Comparison of ENCODE assay signal across 2 cellular contexts in genomic region chr2:18836436-18836835, GRCh38.
TF ChIP-seq lines count a peak whose summit lies in the region.

No MANE protein-coding gene starts in this region.

TF ChIP-seq in GM23338, 12 proteins besides CTCF, POLR2A, EP300 and RAD21:
- TF ChIP-seq POLR2AphosphoS5 (IDR thresholded peaks at IDR 0.05; ENCODE audit: low read depth) (no peak), ZNF462 (CRISPR knock-in tag; IDR thresholded peaks at IDR 0.05) (no peak), EZH2 (IDR thresholded peaks at IDR 0.05; ENCODE audit: low read depth, unreplicated experiment) (no peak), REST (IDR thresholded peaks at IDR 0.05; ENCODE audit: unreplicated experiment) (no peak), ZNF114 (CRISPR knock-in tag; IDR thresholded peaks at IDR 0.05) (no peak), STAT1 (IDR thresholded peaks at IDR 0.05; ENCODE audit: unreplicated experiment) (no peak), ETS1 (IDR thresholded peaks at IDR 0.05) (no peak), ZNF331 (CRISPR knock-in tag; IDR thresholded peaks at IDR 0.05; ENCODE audit: low read depth) (no peak), EZH2phosphoT487 (IDR thresholded peaks at IDR 0.05; ENCODE audit: unreplicated experiment) (no peak), NANOG (IDR thresholded peaks at IDR 0.05; ENCODE audit: borderline replicate concordance) (no peak), CREB1 (CRISPR knock-in tag; IDR thresholded peaks at IDR 0.05; ENCODE audit: low read depth) (no peak), JUNB (IDR thresholded peaks at IDR 0.05; ENCODE audit: unreplicated experiment) (no peak)
TF ChIP-seq in GM23338: peak in this region for 0.

TF ChIP-seq in H1, 55 proteins besides CTCF, POLR2A, EP300 and RAD21:
- TF ChIP-seq NANOG (IDR thresholded peaks at IDR 0.05; ENCODE audit: insufficient read depth, low read depth, low read length, poor library complexity, severe bottlenecking) (no peak), RFX5 (IDR thresholded peaks at IDR 0.05; ENCODE audit: borderline replicate concordance, low read depth, low read length) (no peak), SUZ12 (IDR thresholded peaks at IDR 0.05; ENCODE audit: low read length) (no peak), ATF2 (IDR thresholded peaks at IDR 0.05; ENCODE audit: low read length) (no peak), TEAD4 (IDR thresholded peaks at IDR 0.05; ENCODE audit: low read depth, low read length) (no peak), YY1 (IDR thresholded peaks at IDR 0.05; ENCODE audit: low read depth, low read length) (no peak), BRCA1 (IDR thresholded peaks at IDR 0.05; ENCODE audit: low read depth, low read length) (no peak), ATF3 (IDR thresholded peaks at IDR 0.05; ENCODE audit: insufficient read depth, low read depth, low read length) (no peak), EZH2 (IDR thresholded peaks at IDR 0.05; ENCODE audit: low read depth, low read length, severe bottlenecking) (no peak), CEBPB (IDR thresholded peaks at IDR 0.05; ENCODE audit: low read depth, low read length) (no peak), RBBP5 (IDR thresholded peaks at IDR 0.05; ENCODE audit: borderline replicate concordance, low read depth, low read length) (no peak), CHD2 (IDR thresholded peaks at IDR 0.05; ENCODE audit: low read length) (no peak)
